8 cellular contexts compared by ENCODE assay signal in genomic region chr1:39406533-39407478, GRCh38.
DNase-seq lines count a peak whose midpoint lies in the region; ATAC-seq and TF ChIP-seq lines count a peak whose summit lies in the region.

No MANE protein-coding gene starts in this region.

- no peak for ATAC-seq in central memory CD8-positive, alpha-beta T cell (replicated peaks; ENCODE audit: extremely low read depth, poor library complexity, severe bottlenecking)
- ATAC-seq in GM19455 (IDR thresholded peaks at IDR 0.05; ENCODE audit: unreplicated experiment), result no peak
- no peak for ATAC-seq in activated CD4-positive, CD25-positive, alpha-beta regulatory T cell treated with anti-CD3 and anti-CD28 coated beads, Interleukin-2, amount 50 U/mL, for 24 hours

- H3K27ac ChIP-seq in ACC112 (ENCODE audit: low read depth, low read length) (peak overlapping the region; percentile 51), KMS-11 (peak overlapping the region; percentile 26; the same call in 1 of the 2 replicates)

- H3K4me1 ChIP-seq in ACC112 (ENCODE audit: control insufficient read depth, insufficient read depth, low read length, unreplicated experiment), result peaks cover 49% of the 10 kb centered on the region
- H3K4me1 ChIP-seq in KMS-11 (ENCODE audit: low read depth, poor library complexity, severe bottlenecking), result peaks cover 38% of the 10 kb centered on the region
- peaks cover 12% of the 10 kb centered on the region for H3K4me1 ChIP-seq in HAP-1

- in situ Hi-C loops in HAP-1 (cut with MboI; ENCODE audit: low sequenced_read_pairs) (no loop called here), GM13977 (cut with MboI; ENCODE audit: low pct_unique_long_range_greater_than_20kb, low sequenced_read_pairs, unreplicated experiment) (no loop called here)

- TF ChIP-seq CTCF in KMS-11 (conservative IDR thresholded peaks at IDR 0.05; ENCODE audit: low read depth, low read length) (no peak), mesothelial cell of epicardium (IDR thresholded peaks at IDR 0.05; ENCODE audit: unreplicated experiment) (no peak), GM13977 (IDR thresholded peaks at IDR 0.05; ENCODE audit: extremely low read depth, insufficient read depth, missing control alignments) (no peak)

- H3K36me3 ChIP-seq in ACC112 (ENCODE audit: insufficient read depth, low read length), result no peaks in the 10 kb centered on the region
- no peaks in the 10 kb centered on the region for H3K36me3 ChIP-seq in KMS-11 (ENCODE audit: insufficient read depth)
- no peaks in the 10 kb centered on the region for H3K36me3 ChIP-seq in HAP-1 (replicated peaks)

- no peaks in the 10 kb centered on the region for H4K20me1 ChIP-seq in KMS-11 (ENCODE audit: insufficient read depth)

- H3K4me3 ChIP-seq in ACC112 (ENCODE audit: low read depth, low read length) (peak overlapping the region; percentile 93), KMS-11 (IDR thresholded peaks at IDR 0.05; ENCODE audit: insufficient read depth, low read depth, low read length) (no peak overlapping the region), HAP-1 (no peak overlapping the region)

- DNase-seq in central memory CD8-positive, alpha-beta T cell (ENCODE audit: low spot score in 2 of 2), result no peak
- DNase-seq in mesothelial cell of epicardium (ENCODE audit: low spot score in 2 of 2, unreplicated experiment in 2 of 2) (no peak), HAP-1 (ENCODE audit: low spot score in 2 of 2) (no peak), GM13977 (ENCODE audit: low spot score) (no peak)

- H3K27me3 ChIP-seq in ACC112 (ENCODE audit: insufficient read depth, low read length) (no peaks in the 10 kb centered on the region), KMS-11 (ENCODE audit: insufficient read depth, low read depth) (no peaks in the 10 kb centered on the region), HAP-1 (ENCODE audit: low read depth) (peaks cover 5% of the 10 kb centered on the region; the same call in 1 of the 2 replicates)

- H3K4me3 Mint-ChIP-seq in central memory CD8-positive, alpha-beta T cell, result peak overlapping the region; percentile 89
- peak overlapping the region; percentile 89 for H3K4me3 Mint-ChIP-seq in mesothelial cell of epicardium

- no peaks in the 10 kb centered on the region for H3K9me3 Mint-ChIP-seq in central memory CD8-positive, alpha-beta T cell
- H3K9me3 Mint-ChIP-seq in mesothelial cell of epicardium, result no peaks in the 10 kb centered on the region

- H3K4me2 ChIP-seq in KMS-11, result peak overlapping the region; percentile 82

- H3K27ac Mint-ChIP-seq in central memory CD8-positive, alpha-beta T cell (ENCODE audit: low read depth), result peak overlapping the region; percentile 64
- peak overlapping the region; percentile 95 for H3K27ac Mint-ChIP-seq in mesothelial cell of epicardium

- H3K9me3 ChIP-seq in HAP-1, result peaks cover 4% of the 10 kb centered on the region; the same call in 1 of the 2 replicates

- H3K79me2 ChIP-seq in ACC112 (ENCODE audit: control insufficient read depth, insufficient read depth, low read length, unreplicated experiment) (peaks cover 47% of the 10 kb centered on the region), KMS-11 (ENCODE audit: insufficient read depth, low read depth) (0 out of 2 replicates have a peak, but pooled peaks cover 4% of the 10 kb centered on the region)

- peaks cover 20% of the 10 kb centered on the region for H3K36me3 Mint-ChIP-seq in central memory CD8-positive, alpha-beta T cell (ENCODE audit: insufficient read depth)
- peaks cover under 1% of the 10 kb centered on the region for H3K36me3 Mint-ChIP-seq in mesothelial cell of epicardium

- H3K9ac ChIP-seq in KMS-11, result no peak overlapping the region

- peaks cover 69% of the 10 kb centered on the region for H3K4me1 Mint-ChIP-seq in central memory CD8-positive, alpha-beta T cell
- H3K4me1 Mint-ChIP-seq in mesothelial cell of epicardium, result peaks cover 60% of the 10 kb centered on the region

- no peaks in the 10 kb centered on the region for H3K27me3 Mint-ChIP-seq in central memory CD8-positive, alpha-beta T cell
- no peaks in the 10 kb centered on the region for H3K27me3 Mint-ChIP-seq in mesothelial cell of epicardium (ENCODE audit: low read depth)

- no peak overlapping the region for H2AFZ ChIP-seq in ACC112 (ENCODE audit: low read length, unreplicated experiment)
- H2AFZ ChIP-seq in KMS-11 (ENCODE audit: low read depth), result no peak overlapping the region
